Comparison of ENCODE assay signal across 24 cellular contexts in the genomic region with DNA sequence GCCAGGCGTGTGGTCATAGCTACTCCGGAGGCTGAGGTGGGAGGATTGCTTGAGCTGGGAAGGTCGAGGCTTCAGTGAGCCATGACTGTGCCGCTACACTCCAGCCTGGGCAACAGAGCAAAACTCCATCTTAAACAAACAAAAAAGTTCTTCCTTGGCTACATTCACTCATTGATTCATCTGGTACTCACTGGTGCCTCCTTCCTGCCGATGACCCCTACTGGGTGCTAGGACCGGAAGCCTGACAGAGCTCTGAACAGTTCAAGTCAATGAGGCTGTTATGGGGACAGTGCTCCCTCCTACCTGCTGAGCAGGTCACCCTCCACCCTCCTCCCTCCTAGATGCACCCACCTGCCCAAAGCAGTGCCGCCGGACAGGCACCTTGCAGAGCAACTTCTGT. TPM values are rescaled to one million over a fixed set of nuclear protein-coding genes. Genes with fewer than 3 reads are reported as not detected.
DNase-seq lines count a peak whose midpoint lies in the region; ATAC-seq, FAIRE-seq and TF ChIP-seq lines count a peak whose summit lies in the region.
"Had no signal": no experiment of that assay in that cellular context is flagged by ENCODE, and none has a peak within 500 bp of the region (broad histone marks: within the 10 kb centered on the region; RNA-seq: fewer than 3 reads in every experiment).

No MANE protein-coding gene starts in this region.

- H3K4me3 Mint-ChIP-seq in nephron progenitor cell = peak overlapping the region; percentile 20
- no peak overlapping the region for H3K4me3 Mint-ChIP-seq in chondrocyte (ENCODE audit: unreplicated experiment)
- H3K4me3 Mint-ChIP-seq: endodermal cell had no signal

- TF ChIP-seq CTCF in bronchial epithelial cell (IDR thresholded peaks at IDR 0.05; ENCODE audit: insufficient read depth, low read length, severe bottlenecking) (no peak), nephron progenitor cell (IDR thresholded peaks at IDR 0.05) (no peak), chondrocyte (IDR thresholded peaks at IDR 0.05) (no peak)

- H3K36me3 Mint-ChIP-seq in nephron progenitor cell (ENCODE audit: low read depth) (peaks cover 36% of the 10 kb centered on the region), chondrocyte (ENCODE audit: low read depth) (peaks cover 3% of the 10 kb centered on the region)
- H3K36me3 Mint-ChIP-seq: T-cell, type B pancreatic cell had no signal

- no peaks in the 10 kb centered on the region for H3K27me3 ChIP-seq in bronchial epithelial cell (ENCODE audit: control insufficient read depth, insufficient read depth, low read length)
- H3K27me3 ChIP-seq: colonic mucosa had no signal

- no peak for ATAC-seq in GM21381 (IDR thresholded peaks at IDR 0.05; ENCODE audit: unreplicated experiment)
- ATAC-seq: left lobe of liver, psoas muscle, T-cell had no signal

- H3K4me3 ChIP-seq in bronchial epithelial cell (ENCODE audit: low read depth, low read length) = no peak overlapping the region
- H3K4me3 ChIP-seq: colonic mucosa, psoas muscle, stomach had no signal

- DNase-seq in Caki2 (ENCODE audit: low read depth) (peak; percentile 46), HT1080 (ENCODE audit: low read depth) (peak; percentile 62), bronchial epithelial cell (ENCODE audit: low read depth) (peak; percentile 45), nephron progenitor cell (no peak), H4 (ENCODE audit: low spot score) (no peak), chondrocyte (ENCODE audit: low spot score) (no peak)
- DNase-seq: activated CD4-positive, alpha-beta T cell treated with anti-CD3 and anti-CD28 coated beads, Interleukin-2, amount 50 U/mL, for 4 hours; activated naive CD4-positive, alpha-beta T cell; anterior cingulate cortex; colonic mucosa; endodermal cell; KBM-7; midbrain; NCI-H1694; NCI-H748 treated with DMSO at 0.1 percent for 48 hours; OCI-M1; psoas muscle; stimulated activated CD4-positive, alpha-beta T cell treated with anti-CD3 and anti-CD28 coated beads, Interleukin-4, amount 100 ng/mL, for 24 hours; stomach; T-cell had no signal

- H3K9me3 Mint-ChIP-seq in nephron progenitor cell = no peaks in the 10 kb centered on the region
- no peaks in the 10 kb centered on the region for H3K9me3 Mint-ChIP-seq in chondrocyte (ENCODE audit: low read depth)
- H3K9me3 Mint-ChIP-seq: endodermal cell, T-cell, type B pancreatic cell had no signal

- H3K27ac Mint-ChIP-seq in nephron progenitor cell = no peak overlapping the region
- H3K27ac Mint-ChIP-seq in chondrocyte (ENCODE audit: unreplicated experiment) = no peak overlapping the region
- H3K27ac Mint-ChIP-seq: endodermal cell, type B pancreatic cell had no signal

- H3K4me1 Mint-ChIP-seq in nephron progenitor cell (peaks cover 49% of the 10 kb centered on the region), chondrocyte (ENCODE audit: low read depth) (peaks cover 29% of the 10 kb centered on the region)

- no peak for FAIRE-seq in bronchial epithelial cell (lab: Jason Lieb, UNC)

- in situ Hi-C loops in Caki2 (cut with HindIII; ENCODE audit: low pct_unique_long_range_greater_than_20kb, low sequenced_read_pairs) = no loop called here

- no peaks in the 10 kb centered on the region for H3K36me3 ChIP-seq in bronchial epithelial cell (ENCODE audit: control insufficient read depth, insufficient read depth, low read length)
- H3K36me3 ChIP-seq: colonic mucosa, stomach had no signal

- H3K27me3 Mint-ChIP-seq in nephron progenitor cell (ENCODE audit: low read depth, poor library complexity) (peaks cover 35% of the 10 kb centered on the region), chondrocyte (ENCODE audit: low read depth) (no peaks in the 10 kb centered on the region)
- H3K27me3 Mint-ChIP-seq: T-cell, type B pancreatic cell had no signal

RNA-seq across cellular contexts. Expression of gene PCOLCE, which starts 4.9 kb away (rescaled TPM):
- 5.3 and 17.8 TPM in 2 replicates for total RNA-seq in Caki2 (2014; rRNA removed; shearing (Covaris generic); ENCODE audit: low replicate concordance)
- total RNA-seq in HT1080 (2014; rRNA removed; shearing (Covaris generic)) = 0.73 and 1.5 TPM in 2 replicates
- polyA plus RNA-seq in HT1080 (2015; cell fraction: cytosol; rRNA removed) = 6.3 and 7.5 TPM in 2 replicates
- polyA plus RNA-seq in HT1080 (2015; cell fraction: nucleus; rRNA removed) = 30.4 and 32.3 TPM in 2 replicates
- total RNA-seq in bronchial epithelial cell (0.38 and 0.53 TPM in 2 replicates), chondrocyte (153 to 203 TPM (median 153 TPM) in 3 replicates)
- 123 and 180 TPM in 2 replicates for total RNA-seq in H4 (2014; rRNA removed; shearing (Covaris generic))

RNA-seq across cellular contexts. Expression of gene MOSPD3, which starts 5.2 kb away (rescaled TPM):
- total RNA-seq in Caki2 (2014; rRNA removed; shearing (Covaris generic); ENCODE audit: low replicate concordance) = 3.6 and 34.9 TPM in 2 replicates
- 3.6 and 13.0 TPM in 2 replicates for total RNA-seq in HT1080 (2014; rRNA removed; shearing (Covaris generic))
- polyA plus RNA-seq in HT1080 (2015; cell fraction: cytosol; rRNA removed) = 15.5 and 18.4 TPM in 2 replicates
- polyA plus RNA-seq in HT1080 (2015; cell fraction: nucleus; rRNA removed) = 10.2 and 10.8 TPM in 2 replicates
- total RNA-seq in bronchial epithelial cell (1.8 and 1.9 TPM in 2 replicates), chondrocyte (13.9 to 17.5 TPM (median 17.3 TPM) in 3 replicates)
- 10.1 and 18.5 TPM in 2 replicates for total RNA-seq in H4 (2014; rRNA removed; shearing (Covaris generic))

RNA-seq across cellular contexts. Expression of gene FBXO24, which starts 21.0 kb away (rescaled TPM):
- 0.23 and 0.71 TPM in 2 replicates for total RNA-seq in Caki2 (2014; rRNA removed; shearing (Covaris generic); ENCODE audit: low replicate concordance)
- total RNA-seq in HT1080 (2014; rRNA removed; shearing (Covaris generic)) = 0.37 TPM in 1 of 2 replicates, not detected in the other
- polyA plus RNA-seq in HT1080 (2015; cell fraction: cytosol; rRNA removed) = 0.32 and 0.44 TPM in 2 replicates
- 1.6 and 2.1 TPM in 2 replicates for polyA plus RNA-seq in HT1080 (2015; cell fraction: nucleus; rRNA removed)
- total RNA-seq in bronchial epithelial cell = 0.38 and 0.53 TPM in 2 replicates
- total RNA-seq in H4 (2014; rRNA removed; shearing (Covaris generic)) = 0.15 TPM in 1 of 2 replicates, not detected in the other
- 0.57 to 1.2 TPM (median 0.82 TPM) in 3 replicates for total RNA-seq in chondrocyte

RNA-seq across cellular contexts. Expression of gene LRCH4, which starts 21.2 kb away (rescaled TPM):
- total RNA-seq in Caki2 (2014; rRNA removed; shearing (Covaris generic); ENCODE audit: low replicate concordance) = 0.84 and 3.7 TPM in 2 replicates
- total RNA-seq in HT1080 (2014; rRNA removed; shearing (Covaris generic)) = 14.3 and 19.7 TPM in 2 replicates
- 31.7 and 32.8 TPM in 2 replicates for polyA plus RNA-seq in HT1080 (2015; cell fraction: cytosol; rRNA removed)
- 110 and 119 TPM in 2 replicates for polyA plus RNA-seq in HT1080 (2015; cell fraction: nucleus; rRNA removed)
- total RNA-seq in bronchial epithelial cell = 3.9 and 8.2 TPM in 2 replicates
- 3.4 TPM in 2 replicates for total RNA-seq in H4 (2014; rRNA removed; shearing (Covaris generic))
- total RNA-seq in chondrocyte = 42.0 to 45.8 TPM (median 43.9 TPM) in 3 replicates

RNA-seq across cellular contexts. Expression of gene SAP25, which starts 33.4 kb away (rescaled TPM):
- not detected in 2 replicates for total RNA-seq in Caki2 (2014; rRNA removed; shearing (Covaris generic); ENCODE audit: low replicate concordance)
- total RNA-seq in HT1080 (2014; rRNA removed; shearing (Covaris generic)) = 0.43 and 1.6 TPM in 2 replicates
- polyA plus RNA-seq in HT1080 (2015; cell fraction: cytosol; rRNA removed) = not detected in 2 replicates
- polyA plus RNA-seq in HT1080 (2015; cell fraction: nucleus; rRNA removed) = 5.0 and 6.1 TPM in 2 replicates
- total RNA-seq in bronchial epithelial cell (not detected in 2 replicates), chondrocyte (0.70 to 1.1 TPM in 2 of 3 replicates, not detected in the other)
- not detected in 2 replicates for total RNA-seq in H4 (2014; rRNA removed; shearing (Covaris generic))
- total RNA-seq: fibroblast of lung had no signal

Comparison
In these comparisons a context has a peak if more than half of its experiments do, and no peak if none do; other contexts are left out.
1. DNase-seq: peak in Caki2 (single experiment), HT1080 (single experiment) and bronchial epithelial cell (single experiment); none in nephron progenitor cell (single experiment), H4 (single experiment) and chondrocyte (single experiment).